ENCODE assay signal across 14 cellular contexts in genomic region chr11:95364324-95365295, GRCh38.
DNase-seq lines count a peak whose midpoint lies in the region; ATAC-seq, FAIRE-seq and TF ChIP-seq lines count a peak whose summit lies in the region.
"Had no signal": no experiment of that assay in that cellular context is flagged by ENCODE, and none has a peak within 500 bp of the region (broad histone marks: within the 10 kb centered on the region; RNA-seq: fewer than 3 reads in every experiment).

No MANE protein-coding gene starts in this region.

- no peak for TF ChIP-seq POLR2A in suprapubic skin (IDR thresholded peaks at IDR 0.05)

- H3K4me3 Mint-ChIP-seq in stimulated activated naive CD8-positive, alpha-beta T cell treated with anti-CD3 and anti-CD28 coated beads, Interleukin-15, Interleukin-2, amounts not matched to agents 100 ng/mL and 50 ng/mL, for 24 hours: no peak overlapping the region
- no peak overlapping the region for H3K4me3 Mint-ChIP-seq in astrocyte (ENCODE audit: unreplicated experiment)
- H3K4me3 Mint-ChIP-seq: activated CD4-positive, alpha-beta T cell treated with anti-CD3 and anti-CD28 coated beads, Interleukin-2, amount 10 ng/mL, durations not matched to agents 24 days and 14 days; memory B cell had no signal

- ATAC-seq in stimulated activated naive CD8-positive, alpha-beta T cell treated with anti-CD3 and anti-CD28 coated beads, Interleukin-15, Interleukin-2, amounts not matched to agents 100 U/mL and 50 U/mL, for 24 hours: no peak
- ATAC-seq in GM21381 (IDR thresholded peaks at IDR 0.05; ENCODE audit: unreplicated experiment) (no peak), right cardiac atrium (no peak)
- ATAC-seq: activated naive CD4-positive, alpha-beta T cell treated with anti-CD3 and anti-CD28 coated beads, Interleukin-2, amount 50 U/mL, for 72 hours; sciatic nerve had no signal

- intact Hi-C loops in right cardiac atrium (cut with DNase I): no loop called here

- no peak overlapping the region for H3K27ac ChIP-seq in astrocyte (ENCODE audit: low read depth, low read length)
- H3K27ac ChIP-seq in suprapubic skin: no peak overlapping the region
- no peak overlapping the region for H3K27ac ChIP-seq in right cardiac atrium (ENCODE audit: low read length)
- H3K27ac ChIP-seq: esophagus muscularis mucosa, SK-N-MC had no signal

- peaks cover 4% of the 10 kb centered on the region for H3K4me1 ChIP-seq in astrocyte (ENCODE audit: insufficient read depth, low read length)
- peaks cover 10% of the 10 kb centered on the region for H3K4me1 ChIP-seq in suprapubic skin
- no peaks in the 10 kb centered on the region for H3K4me1 ChIP-seq in right cardiac atrium (ENCODE audit: control insufficient read depth, insufficient read depth, low read length)

- H3K9me3 Mint-ChIP-seq in stimulated activated naive CD8-positive, alpha-beta T cell treated with anti-CD3 and anti-CD28 coated beads, Interleukin-15, Interleukin-2, amounts not matched to agents 100 ng/mL and 50 ng/mL, for 24 hours: no peaks in the 10 kb centered on the region
- H3K9me3 Mint-ChIP-seq in astrocyte (ENCODE audit: unreplicated experiment): no peaks in the 10 kb centered on the region
- H3K9me3 Mint-ChIP-seq: memory B cell had no signal

- H2AFZ ChIP-seq in astrocyte (ENCODE audit: low read depth, low read length): no peak overlapping the region

- H4K20me1 ChIP-seq in astrocyte (ENCODE audit: insufficient read depth, low read length): no peaks in the 10 kb centered on the region

- H3K27me3 ChIP-seq in astrocyte (ENCODE audit: insufficient read depth, low read length) (peaks cover 11% of the 10 kb centered on the region), suprapubic skin (no peaks in the 10 kb centered on the region), right cardiac atrium (ENCODE audit: control insufficient read depth, insufficient read depth) (no peaks in the 10 kb centered on the region)
- H3K27me3 ChIP-seq: esophagus muscularis mucosa had no signal

- no peak overlapping the region for H3K4me2 ChIP-seq in astrocyte (ENCODE audit: low read length)

- TF ChIP-seq EP300 in suprapubic skin (IDR thresholded peaks at IDR 0.05): no peak

- FAIRE-seq in astrocyte (lab: Jason Lieb, UNC): no peak

- H3K9me3 ChIP-seq in astrocyte (ENCODE audit: insufficient read depth, low read depth, low read length): no peaks in the 10 kb centered on the region
- no peaks in the 10 kb centered on the region for H3K9me3 ChIP-seq in suprapubic skin
- no peaks in the 10 kb centered on the region for H3K9me3 ChIP-seq in right cardiac atrium (ENCODE audit: control insufficient read depth, low read length)
- H3K9me3 ChIP-seq: esophagus muscularis mucosa had no signal

- H3K36me3 ChIP-seq in astrocyte (ENCODE audit: insufficient read depth, low read length) (no peaks in the 10 kb centered on the region), suprapubic skin (no peaks in the 10 kb centered on the region)
- H3K36me3 ChIP-seq: esophagus muscularis mucosa had no signal

- 66% methylated on average over 4 of the region's 4 CpGs for WGBS in suprapubic skin
- 83% methylated on average over 4 of the region's 4 CpGs for WGBS in right cardiac atrium

- H3K27me3 Mint-ChIP-seq in stimulated activated naive CD8-positive, alpha-beta T cell treated with anti-CD3 and anti-CD28 coated beads, Interleukin-15, Interleukin-2, amounts not matched to agents 100 ng/mL and 50 ng/mL, for 24 hours: peaks cover 4% of the 10 kb centered on the region
- peaks cover 5% of the 10 kb centered on the region for H3K27me3 Mint-ChIP-seq in astrocyte (ENCODE audit: low read depth, unreplicated experiment)
- H3K27me3 Mint-ChIP-seq: memory B cell had no signal

- no peaks in the 10 kb centered on the region for H3K36me3 Mint-ChIP-seq in stimulated activated naive CD8-positive, alpha-beta T cell treated with anti-CD3 and anti-CD28 coated beads, Interleukin-15, Interleukin-2, amounts not matched to agents 100 ng/mL and 50 ng/mL, for 24 hours (ENCODE audit: low read depth)
- no peaks in the 10 kb centered on the region for H3K36me3 Mint-ChIP-seq in astrocyte (ENCODE audit: low read depth, unreplicated experiment)
- H3K36me3 Mint-ChIP-seq: memory B cell had no signal

- H3K27ac Mint-ChIP-seq in stimulated activated naive CD8-positive, alpha-beta T cell treated with anti-CD3 and anti-CD28 coated beads, Interleukin-15, Interleukin-2, amounts not matched to agents 100 ng/mL and 50 ng/mL, for 24 hours: peak overlapping the region; percentile 18
- H3K27ac Mint-ChIP-seq in astrocyte (ENCODE audit: unreplicated experiment): peak overlapping the region; percentile 42
- H3K27ac Mint-ChIP-seq: activated CD4-positive, alpha-beta T cell treated with anti-CD3 and anti-CD28 coated beads, Interleukin-2, amount 10 ng/mL, durations not matched to agents 24 days and 14 days; activated naive CD4-positive, alpha-beta T cell treated with anti-CD3 and anti-CD28 coated beads, Interleukin-2, amount 50 U/mL, for 72 hours; memory B cell had no signal

- TF ChIP-seq CTCF in astrocyte (IDR thresholded peaks at IDR 0.05; ENCODE audit: insufficient read depth, low read depth, low read length): no peak
- TF ChIP-seq CTCF in suprapubic skin (IDR thresholded peaks at IDR 0.05): no peak

- DNase-seq in stimulated activated naive CD8-positive, alpha-beta T cell treated with anti-CD3 and anti-CD28 coated beads, Interleukin-15, Interleukin-2, amounts not matched to agents 100 U/mL and 50 U/mL, for 24 hours: no peak
- DNase-seq in astrocyte (ENCODE audit: low read depth) (peak; percentile 54), kidney glomerular epithelial cell (lab: John Stamatoyannopoulos, UW) (peak; percentile 73), suprapubic skin (ENCODE audit: low spot score in 2 of 2) (no peak), right cardiac atrium (no peak)
- no peak for DNase-seq in stimulated activated CD4-positive, alpha-beta T cell treated with anti-CD3 and anti-CD28 coated beads, Interleukin-4, amount 100 ng/mL, for 1 hour
- DNase-seq: activated CD4-positive, alpha-beta T cell treated with anti-CD3 and anti-CD28 coated beads, Interleukin-2, amount 10 ng/mL, durations not matched to agents 24 days and 14 days had no signal

- H3K79me2 ChIP-seq in astrocyte (ENCODE audit: insufficient read depth, low read length): no peaks in the 10 kb centered on the region

- H3K4me3 ChIP-seq in astrocyte (ENCODE audit: insufficient read depth, low read depth, low read length) (no peak overlapping the region), suprapubic skin (no peak overlapping the region), right cardiac atrium (ENCODE audit: low read length) (no peak overlapping the region)
- H3K4me3 ChIP-seq: esophagus muscularis mucosa, SK-N-MC had no signal

- H3K9ac ChIP-seq in astrocyte (ENCODE audit: low read length): no peak overlapping the region

- peaks cover 9% of the 10 kb centered on the region for H3K4me1 Mint-ChIP-seq in stimulated activated naive CD8-positive, alpha-beta T cell treated with anti-CD3 and anti-CD28 coated beads, Interleukin-15, Interleukin-2, amounts not matched to agents 100 ng/mL and 50 ng/mL, for 24 hours (ENCODE audit: low read depth)
- peaks cover 23% of the 10 kb centered on the region for H3K4me1 Mint-ChIP-seq in astrocyte (ENCODE audit: low read depth, unreplicated experiment)

Comparison
In these comparisons a context has a peak if more than half of its experiments do, and no peak if none do; other contexts are left out.
1. DNase-seq: peak in astrocyte (single experiment) and kidney glomerular epithelial cell (single experiment); none in stimulated activated naive CD8-positive, alpha-beta T cell treated with anti-CD3 and anti-CD28 coated beads, Interleukin-15, Interleukin-2, amounts not matched to agents 100 U/mL and 50 U/mL, for 24 hours (single experiment), suprapubic skin (0 of 2), stimulated activated CD4-positive, alpha-beta T cell treated with anti-CD3 and anti-CD28 coated beads, Interleukin-4, amount 100 ng/mL, for 1 hour (single experiment) and right cardiac atrium (0 of 3).